ENCODE assay signal across 9 cellular contexts in the genomic region with DNA sequence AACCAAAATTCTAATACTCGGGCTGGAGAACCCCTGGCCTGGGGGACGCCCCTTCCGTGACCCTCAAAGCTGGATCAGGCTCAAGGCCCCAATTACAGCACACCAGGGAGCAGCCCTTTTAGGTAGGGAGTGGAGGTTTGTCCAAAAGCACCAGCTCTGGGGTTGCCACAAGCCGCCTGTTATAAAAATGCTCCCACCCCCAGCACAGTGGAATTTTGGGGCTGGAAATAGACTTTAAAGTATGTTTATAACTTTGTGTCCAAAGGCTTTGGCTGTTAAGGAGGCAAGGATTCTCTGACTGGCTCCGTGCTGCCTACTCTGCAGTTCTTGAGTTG. TPM values are rescaled to one million over a fixed set of nuclear protein-coding genes. Genes with fewer than 3 reads are reported as not detected.
DNase-seq lines count a peak whose midpoint lies in the region; ATAC-seq and TF ChIP-seq lines count a peak whose summit lies in the region.
"Had no signal": no experiment of that assay in that cellular context is flagged by ENCODE, and none has a peak within 500 bp of the region (broad histone marks: within the 10 kb centered on the region; RNA-seq: fewer than 3 reads in every experiment).

No MANE protein-coding gene starts in this region.

- H3K9me2 ChIP-seq in SK-N-SH: no peaks in the 10 kb centered on the region

- H3K9me3 ChIP-seq in SK-N-SH (no peaks in the 10 kb centered on the region), WERI-Rb-1 (ENCODE audit: severe bottlenecking) (no peaks in the 10 kb centered on the region), gastroesophageal sphincter (no peaks in the 10 kb centered on the region), adrenal gland (replicated peaks in 1 of 3) (no peaks in the 10 kb centered on the region)

- DNase-seq in SK-N-SH (no peak), WERI-Rb-1 (no peak), posterior cingulate gyrus (no peak), brain microvascular endothelial cell (no peak), adrenal gland (no peak)
- no peak for DNase-seq in stimulated activated effector memory CD8-positive, alpha-beta T cell treated with anti-CD3 and anti-CD28 coated beads, Interleukin-12 subunit alpha, Interleukin-12 subunit beta, amount 100 ng/mL, for 72 hours (ENCODE audit: low spot score in 2 of 2)

- POLR2A ChIA-PET in SK-N-SH (lab: Yijun Ruan, JAX): interaction anchor here (1.3 kb wide), 2 partner anchors 111 to 115 kb away, joined by 3 to 6 read pairs; no protein-coding TSS in a partner anchor

- H3K36me3 ChIP-seq in SK-N-SH (replicated peaks in 1 of 2; ENCODE audit: control insufficient read depth in 1 of 2, insufficient read depth in 2 of 2, low read length in 1 of 2) (peaks cover 3 to 33% of the 10 kb centered on the region in 2 experiments), WERI-Rb-1 (peaks cover 39% of the 10 kb centered on the region), gastroesophageal sphincter (peaks cover 0 to 59% of the 10 kb centered on the region in 2 donors), brain microvascular endothelial cell (replicated peaks) (peaks cover 22% of the 10 kb centered on the region), adrenal gland (replicated peaks in 1 of 2) (peaks cover 0 to 35% of the 10 kb centered on the region in 2 donors)

- H3K27me3 ChIP-seq in SK-N-SH (ENCODE audit: insufficient read depth) (no peaks in the 10 kb centered on the region), WERI-Rb-1 (ENCODE audit: insufficient read depth, low read depth, severe bottlenecking) (no peaks in the 10 kb centered on the region), gastroesophageal sphincter (no peaks in the 10 kb centered on the region), brain microvascular endothelial cell (replicated peaks) (no peaks in the 10 kb centered on the region), adrenal gland (no peaks in the 10 kb centered on the region)

- TF ChIP-seq EP300 in SK-N-SH (IDR thresholded peaks at IDR 0.05; ENCODE audit: borderline replicate concordance in 1 of 2, low read depth in 1 of 2, low read length in 1 of 2) (no peak), gastroesophageal sphincter (IDR thresholded peaks at IDR 0.05) (no peak)

- no peak overlapping the region for H3K9ac ChIP-seq in SK-N-SH

- H3K4me3 ChIP-seq in SK-N-SH (ENCODE audit: low read depth in 2 of 2, low read length in 1 of 2): peak overlapping the region; percentile 71 to 98
- peak overlapping the region; percentile 76 for H3K4me3 ChIP-seq in WERI-Rb-1 (ENCODE audit: low read depth, low read length)
- H3K4me3 ChIP-seq in gastroesophageal sphincter: peak overlapping the region; percentile 60 to 68
- H3K4me3 ChIP-seq in brain microvascular endothelial cell (ENCODE audit: low read depth, low read length): no peak overlapping the region
- H3K4me3 ChIP-seq in adrenal gland: peak overlapping the region in 2 of 4 donors; percentile 65 to 91

- intact Hi-C loops in posterior cingulate gyrus (cut with DNase I): loop anchor here (1.0 kb wide), 1 partner anchor 112 kb away; no protein-coding TSS in a partner anchor
- intact Hi-C loops in adrenal gland (cut with DNase I): loop anchor here in 1 of 2 donors (5.0 kb wide), 1 partner anchor 107 kb away; the partner anchor contains the start of gene CILP2

- TF ChIP-seq RAD21 in SK-N-SH (IDR thresholded peaks at IDR 0.05; ENCODE audit: low read length): no peak

- in situ Hi-C loops in brain microvascular endothelial cell (cut with HindIII; ENCODE audit: low pct_ligation_motif_present, low sequenced_read_pairs): no loop called here

- peaks cover 0 to 8% of the 10 kb centered on the region in 2 experiments; a peak in 1 of 4 replicates for H3K4me1 ChIP-seq in SK-N-SH (ENCODE audit: control insufficient read depth in 1 of 2, insufficient read depth in 2 of 2, low read depth in 1 of 2, low read length in 1 of 2)
- peaks cover 0 to 19% (median 5%) of the 10 kb centered on the region in 3 donors for H3K4me1 ChIP-seq in gastroesophageal sphincter
- peaks cover 8 to 10% of the 10 kb centered on the region in 2 donors for H3K4me1 ChIP-seq in adrenal gland (replicated peaks in 1 of 2)

- ATAC-seq in SK-N-SH treated with all-trans-retinoic acid at 6 μM for 48 hours (no peak), gastroesophageal sphincter (no peak)
- ATAC-seq in stimulated activated effector memory CD8-positive, alpha-beta T cell treated with anti-CD3 and anti-CD28 coated beads, Interleukin-12 subunit alpha, Interleukin-12 subunit beta, amount 100 ng/mL, for 72 hours: no peak

- TF ChIP-seq POLR2A in gastroesophageal sphincter (IDR thresholded peaks at IDR 0.05) (no peak), adrenal gland (IDR thresholded peaks at IDR 0.05) (no peak)

- peak overlapping the region; percentile 97 for H3K27ac Mint-ChIP-seq in stimulated activated effector memory CD8-positive, alpha-beta T cell treated with anti-CD3 and anti-CD28 coated beads, Interleukin-12 subunit alpha, Interleukin-12 subunit beta, amount 100 ng/mL, for 72 hours

- no peak overlapping the region for H2AFZ ChIP-seq in SK-N-SH (ENCODE audit: low read depth)

- 24% methylated on average over 5 of the region's 5 CpGs for WGBS in SK-N-SH (ENCODE audit: low lambda C conversion rate)
- WGBS in gastroesophageal sphincter (ENCODE audit: low coverage in 1 of 2), 2 donors: 0% methylated on average over 1 of the region's 5 CpGs; no CpG with 5 or more reads in 1 of the 2 donors
- 18 to 26% (median 24%) methylated on average over 5 of the region's 5 CpGs for WGBS in adrenal gland, 4 donors

- H3K9me3 Mint-ChIP-seq in stimulated activated effector memory CD8-positive, alpha-beta T cell treated with anti-CD3 and anti-CD28 coated beads, Interleukin-12 subunit alpha, Interleukin-12 subunit beta, amount 100 ng/mL, for 72 hours: no peaks in the 10 kb centered on the region

- H3K27ac ChIP-seq in SK-N-SH (ENCODE audit: low read depth in 2 of 2, low read length in 1 of 2) (peak overlapping the region in 1 of 2 experiments; percentile 75; a peak in 1 of 4 replicates), WERI-Rb-1 (no peak overlapping the region), gastroesophageal sphincter (peak overlapping the region in 1 of 4 donors; percentile 76), brain microvascular endothelial cell (no peak overlapping the region), adrenal gland (no peak overlapping the region)

- no peaks in the 10 kb centered on the region for H3K79me2 ChIP-seq in SK-N-SH (ENCODE audit: insufficient read depth)

- H3K4me2 ChIP-seq in SK-N-SH: peak overlapping the region; percentile 98

- CTCF ChIA-PET in SK-N-SH (lab: Yijun Ruan, JAX): interaction anchor here (0.6 to 13.3 kb wide), 33 partner anchors 9 to 332 kb away, joined by 3 to 175 read pairs (median 5); partner anchors contain the start of genes ATP13A1, CILP2, LPAR2 and NDUFA13

- H3K4me3 Mint-ChIP-seq in stimulated activated effector memory CD8-positive, alpha-beta T cell treated with anti-CD3 and anti-CD28 coated beads, Interleukin-12 subunit alpha, Interleukin-12 subunit beta, amount 100 ng/mL, for 72 hours: peak overlapping the region; percentile 99

- H3K36me3 Mint-ChIP-seq in stimulated activated effector memory CD8-positive, alpha-beta T cell treated with anti-CD3 and anti-CD28 coated beads, Interleukin-12 subunit alpha, Interleukin-12 subunit beta, amount 100 ng/mL, for 72 hours: peaks cover 96% of the 10 kb centered on the region

- H3F3A ChIP-seq in SK-N-SH (replicated peaks; ENCODE audit: insufficient read depth): peaks cover 3% of the 10 kb centered on the region

- TF ChIP-seq CTCF in SK-N-SH (IDR thresholded peaks at IDR 0.05) (no peak), WERI-Rb-1 (IDR thresholded peaks at IDR 0.05; ENCODE audit: low read depth, low read length) (no peak), gastroesophageal sphincter (IDR thresholded peaks at IDR 0.05) (no peak), brain microvascular endothelial cell (IDR thresholded peaks at IDR 0.05; ENCODE audit: low read depth, low read length, missing control alignments) (no peak), adrenal gland (IDR thresholded peaks at IDR 0.05) (peak in 2 of 6 experiments; percentile 20 to 22)

- no peaks in the 10 kb centered on the region for H4K20me1 ChIP-seq in SK-N-SH (ENCODE audit: insufficient read depth)

- H3K4me1 Mint-ChIP-seq in stimulated activated effector memory CD8-positive, alpha-beta T cell treated with anti-CD3 and anti-CD28 coated beads, Interleukin-12 subunit alpha, Interleukin-12 subunit beta, amount 100 ng/mL, for 72 hours: peaks cover 28% of the 10 kb centered on the region

TF ChIP-seq in SK-N-SH treated with all-trans-retinoic acid at 6 μM for 48 hours, 23 proteins besides CTCF, POLR2A, EP300 and RAD21 (continues in another document):
- TF ChIP-seq ZFP3 (CRISPR knock-in tag; IDR thresholded peaks at IDR 0.05) (no peak), OSR1 (CRISPR knock-in tag; IDR thresholded peaks at IDR 0.05) (no peak)

RNA-seq across cellular contexts. Expression of gene GMIP, which starts 0.6 kb away (rescaled TPM):
- polyA plus RNA-seq in SK-N-SH (2012; rRNA removed): 5.3 and 6.3 TPM in 2 replicates
- 2.4 and 3.9 TPM in 2 replicates for polyA plus RNA-seq in SK-N-SH (2012; cell fraction: cytosol; rRNA removed)
- 40.0 and 43.5 TPM in 2 replicates for polyA plus RNA-seq in SK-N-SH (2012; cell fraction: nucleus; rRNA removed)
- total RNA-seq in gastroesophageal sphincter: 10 to 100 TPM in 1 of 4 donors, 1 to 10 TPM in 3; 7.7 to 11.2 (median 8.0) TPM
- 10 to 100 TPM in 5 of 8 donors, 1 to 10 TPM in 3; 5.6 to 17.0 (median 10.6) TPM for total RNA-seq in adrenal gland
- 10 to 100 TPM in 1 of 3 donors, 1 to 10 TPM in 2; 2.7 to 13.8 (median 3.2) TPM for polyA plus RNA-seq in adrenal gland

RNA-seq across cellular contexts. Expression of gene LPAR2, which starts 16.0 kb away (rescaled TPM):
- polyA plus RNA-seq in SK-N-SH (2012; rRNA removed) (4.3 and 4.5 TPM in 2 replicates), adrenal gland (10 to 100 TPM in 1 of 3 donors, 1 to 10 TPM in 1, under 1 TPM in 1; 0.93 to 10.5 (median 3.8) TPM)
- polyA plus RNA-seq in SK-N-SH (2012; cell fraction: cytosol; rRNA removed): 1.1 and 1.7 TPM in 2 replicates
- 33.9 and 35.0 TPM in 2 replicates for polyA plus RNA-seq in SK-N-SH (2012; cell fraction: nucleus; rRNA removed)
- total RNA-seq in gastroesophageal sphincter (1 to 10 TPM in 3 of 4 donors, under 1 TPM in 1; 0.78 to 3.5 (median 2.3) TPM), adrenal gland (1 to 10 TPM in 7 of 8 donors, under 1 TPM in 1; 0.95 to 5.1 (median 3.9) TPM)

RNA-seq across cellular contexts. Expression of gene ATP13A1, which starts 19.5 kb away (rescaled TPM):
- polyA plus RNA-seq in SK-N-SH (2012; rRNA removed) (49.6 and 67.9 TPM in 2 replicates), adrenal gland (100 to 1,000 TPM in 2 of 3 donors, 10 to 100 TPM in 1; 18.7 to 132 (median 103) TPM)
- polyA plus RNA-seq in SK-N-SH (2012; cell fraction: cytosol; rRNA removed): 15.5 and 24.3 TPM in 2 replicates
- 367 and 465 TPM in 2 replicates for polyA plus RNA-seq in SK-N-SH (2012; cell fraction: nucleus; rRNA removed)
- total RNA-seq in gastroesophageal sphincter (100 to 1,000 TPM in 1 of 4 donors, 10 to 100 TPM in 3; 65.6 to 142 (median 92.3) TPM), adrenal gland (100 to 1,000 TPM in 4 of 8 donors, 10 to 100 TPM in 4; 51.6 to 195 (median 97.2) TPM)

RNA-seq across cellular contexts. Expression of gene ZNF101, which starts 24.6 kb away (rescaled TPM):
- polyA plus RNA-seq in SK-N-SH (2012; rRNA removed) (2.4 and 3.8 TPM in 2 replicates), adrenal gland (10 to 100 TPM in 1 of 3 donors, 1 to 10 TPM in 2; 6.0 to 11.8 (median 6.2) TPM)
- 2.6 and 3.2 TPM in 2 replicates for polyA plus RNA-seq in SK-N-SH (2012; cell fraction: cytosol; rRNA removed)
- 3.0 and 5.6 TPM in 2 replicates for polyA plus RNA-seq in SK-N-SH (2012; cell fraction: nucleus; rRNA removed)
- total RNA-seq in gastroesophageal sphincter (1 to 10 TPM; 2.5 to 7.6 (median 4.4) TPM), adrenal gland (1 to 10 TPM; 1.3 to 9.8 (median 6.8) TPM)

RNA-seq across cellular contexts. Expression of gene PBX4, which starts 25.5 kb away (rescaled TPM):
- 5.1 and 6.4 TPM in 2 replicates for polyA plus RNA-seq in SK-N-SH (2012; rRNA removed)
- polyA plus RNA-seq in SK-N-SH (2012; cell fraction: cytosol; rRNA removed): 1.7 and 2.7 TPM in 2 replicates
- polyA plus RNA-seq in SK-N-SH (2012; cell fraction: nucleus; rRNA removed): 22.9 and 27.6 TPM in 2 replicates
- total RNA-seq in gastroesophageal sphincter: 1 to 10 TPM in 1 of 4 donors, under 1 TPM in 3; 0.42 to 4.5 (median 0.68) TPM
- under 1 TPM in 5 of 8 donors, not detected in 3; 0.28 to 0.86 (median 0.54) TPM for total RNA-seq in adrenal gland
- polyA plus RNA-seq in adrenal gland: 1 to 10 TPM in 2 of 3 donors, not detected in 1; 2.9 to 6.3 TPM
- total RNA-seq: dermis blood vessel endothelial cell had no signal
